23 cellular contexts compared by ENCODE assay signal in genomic region chr16:58019866-58020538, GRCh38. TPM values are rescaled to one million over a fixed set of nuclear protein-coding genes. Genes with fewer than 3 reads are reported as not detected.
A peak's percentile ranks its signal among the peaks of the same experiment; 100 is the strongest.
DNase-seq lines count a peak whose midpoint lies in the region; ATAC-seq and TF ChIP-seq lines count a peak whose summit lies in the region.
"Had no signal": no experiment of that assay in that cellular context is flagged by ENCODE, and none has a peak within 500 bp of the region (broad histone marks: within the 10 kb centered on the region; RNA-seq: fewer than 3 reads in every experiment).

No MANE protein-coding gene starts in this region.

- H3K4me3 ChIP-seq in DND-41 (ENCODE audit: low read depth in 1 of 2, low read length in 2 of 2) = no peak overlapping the region
- H3K4me3 ChIP-seq in esophagus muscularis mucosa = no peak overlapping the region
- H3K4me3 ChIP-seq: adrenal gland, body of pancreas, lower lobe of right lung, ovary, tibial nerve had no signal

- H3K79me2 ChIP-seq in DND-41 (ENCODE audit: insufficient read depth, low read length) = no peaks in the 10 kb centered on the region

- no peak overlapping the region for H3K4me3 Mint-ChIP-seq in activated naive CD4-positive, alpha-beta T cell treated with anti-CD3 and anti-CD28 coated beads, Interleukin-2, amount 50 U/mL, for 24 hours
- H3K4me3 Mint-ChIP-seq in activated T-helper 17 cell treated with anti-CD3 and anti-CD28 coated beads, Interleukin-2, amount 50 U/mL, for 72 hours = no peak overlapping the region
- H3K4me3 Mint-ChIP-seq in stimulated activated memory B cell treated with anti-CD40 and anti-IgM and Interleukin-4, amounts not matched to agents 10 μg/mL and 1 μg/mL and 100 μg/mL, for 72 hours = no peak overlapping the region
- H3K4me3 Mint-ChIP-seq: HFFc6, nephron had no signal

- TF ChIP-seq EP300 in esophagus muscularis mucosa (IDR thresholded peaks at IDR 0.05) = no peak

- peak overlapping the region; percentile 43 for H3K27ac Mint-ChIP-seq in activated naive CD4-positive, alpha-beta T cell treated with anti-CD3 and anti-CD28 coated beads, Interleukin-2, amount 50 U/mL, for 24 hours
- peak overlapping the region in 1 of 2 donors; percentile 40 for H3K27ac Mint-ChIP-seq in activated naive CD4-positive, alpha-beta T cell treated with anti-CD3 and anti-CD28 coated beads, Interleukin-2, amount 50 U/mL, for 72 hours
- H3K27ac Mint-ChIP-seq in activated T-helper 17 cell treated with anti-CD3 and anti-CD28 coated beads, Interleukin-2, amount 50 U/mL, for 72 hours = peak overlapping the region; percentile 70
- peak overlapping the region; percentile 1 for H3K27ac Mint-ChIP-seq in stimulated activated memory B cell treated with anti-CD40 and anti-IgM and Interleukin-4, amounts not matched to agents 10 μg/mL and 1 μg/mL and 100 μg/mL, for 72 hours
- H3K27ac Mint-ChIP-seq: HFFc6 had no signal

- no peak for TF ChIP-seq POLR2A in esophagus muscularis mucosa (IDR thresholded peaks at IDR 0.05; ENCODE audit: low read depth)

- H3K4me1 Mint-ChIP-seq in activated naive CD4-positive, alpha-beta T cell treated with anti-CD3 and anti-CD28 coated beads, Interleukin-2, amount 50 U/mL, for 24 hours = peaks cover 16% of the 10 kb centered on the region
- peaks cover 10% of the 10 kb centered on the region for H3K4me1 Mint-ChIP-seq in activated T-helper 17 cell treated with anti-CD3 and anti-CD28 coated beads, Interleukin-2, amount 50 U/mL, for 72 hours
- H3K4me1 Mint-ChIP-seq in stimulated activated memory B cell treated with anti-CD40 and anti-IgM and Interleukin-4, amounts not matched to agents 10 μg/mL and 1 μg/mL and 100 μg/mL, for 72 hours = peaks cover 13% of the 10 kb centered on the region

- TF ChIP-seq CTCF in DND-41 (IDR thresholded peaks at IDR 0.05; ENCODE audit: borderline replicate concordance, extremely low read depth, low read length, poor library complexity, severe bottlenecking) (no peak), esophagus muscularis mucosa (IDR thresholded peaks at IDR 0.05) (no peak)

- 84% methylated on average over 8 of the region's 8 CpGs for WGBS in esophagus muscularis mucosa

- no peaks in the 10 kb centered on the region for H3K27me3 ChIP-seq in DND-41 (ENCODE audit: insufficient read depth, low read length, poor library complexity)
- no peaks in the 10 kb centered on the region for H3K27me3 ChIP-seq in esophagus muscularis mucosa
- H3K27me3 ChIP-seq: adrenal gland, body of pancreas, ovary, tibial nerve had no signal

- H3K4me2 ChIP-seq in DND-41 (ENCODE audit: insufficient read depth, low read length) = no peak overlapping the region

- H3K4me1 ChIP-seq in DND-41 (ENCODE audit: insufficient read depth, low read length) (peaks cover 1% of the 10 kb centered on the region; the same call in 1 of the 2 replicates), esophagus muscularis mucosa (peaks cover 27 to 43% (median 38%) of the 10 kb centered on the region in 4 donors)

- H3K27me3 Mint-ChIP-seq in activated naive CD4-positive, alpha-beta T cell treated with anti-CD3 and anti-CD28 coated beads, Interleukin-2, amount 50 U/mL, for 24 hours = no peaks in the 10 kb centered on the region
- no peaks in the 10 kb centered on the region for H3K27me3 Mint-ChIP-seq in activated T-helper 17 cell treated with anti-CD3 and anti-CD28 coated beads, Interleukin-2, amount 50 U/mL, for 72 hours
- H3K27me3 Mint-ChIP-seq in stimulated activated memory B cell treated with anti-CD40 and anti-IgM and Interleukin-4, amounts not matched to agents 10 μg/mL and 1 μg/mL and 100 μg/mL, for 72 hours = no peaks in the 10 kb centered on the region

- H3K9me3 ChIP-seq in DND-41 (ENCODE audit: insufficient read depth, low read length, severe bottlenecking) (no peaks in the 10 kb centered on the region), esophagus muscularis mucosa (no peaks in the 10 kb centered on the region)
- H3K9me3 ChIP-seq: adrenal gland, body of pancreas, lower lobe of right lung, ovary, tibial nerve had no signal

- H3K9me3 Mint-ChIP-seq in activated naive CD4-positive, alpha-beta T cell treated with anti-CD3 and anti-CD28 coated beads, Interleukin-2, amount 50 U/mL, for 24 hours = no peaks in the 10 kb centered on the region
- no peaks in the 10 kb centered on the region for H3K9me3 Mint-ChIP-seq in activated naive CD4-positive, alpha-beta T cell treated with anti-CD3 and anti-CD28 coated beads, Interleukin-2, amount 50 U/mL, for 72 hours
- no peaks in the 10 kb centered on the region for H3K9me3 Mint-ChIP-seq in activated T-helper 17 cell treated with anti-CD3 and anti-CD28 coated beads, Interleukin-2, amount 50 U/mL, for 72 hours
- no peaks in the 10 kb centered on the region for H3K9me3 Mint-ChIP-seq in stimulated activated memory B cell treated with anti-CD40 and anti-IgM and Interleukin-4, amounts not matched to agents 10 μg/mL and 1 μg/mL and 100 μg/mL, for 72 hours
- H3K9me3 Mint-ChIP-seq: HFFc6, nephron had no signal

- peaks cover 12% of the 10 kb centered on the region for H3K36me3 ChIP-seq in DND-41 (ENCODE audit: insufficient read depth, low read length)
- H3K36me3 ChIP-seq in esophagus muscularis mucosa = peaks cover 18 to 42% (median 31%) of the 10 kb centered on the region in 4 donors
- H3K36me3 ChIP-seq: ovary had no signal

- H3K27ac ChIP-seq in DND-41 (ENCODE audit: low read length) = no peak overlapping the region
- no peak overlapping the region for H3K27ac ChIP-seq in esophagus muscularis mucosa (replicated peaks in 1 of 4)
- H3K27ac ChIP-seq: adrenal gland, body of pancreas, HL-60, lower lobe of right lung, ovary had no signal

- H4K20me1 ChIP-seq in DND-41 (ENCODE audit: insufficient read depth, low read length) = peaks cover 7% of the 10 kb centered on the region; the same call in 1 of the 2 replicates

- no peaks in the 10 kb centered on the region for H3K36me3 Mint-ChIP-seq in activated naive CD4-positive, alpha-beta T cell treated with anti-CD3 and anti-CD28 coated beads, Interleukin-2, amount 50 U/mL, for 24 hours
- no peaks in the 10 kb centered on the region for H3K36me3 Mint-ChIP-seq in activated naive CD4-positive, alpha-beta T cell treated with anti-CD3 and anti-CD28 coated beads, Interleukin-2, amount 50 U/mL, for 72 hours
- no peaks in the 10 kb centered on the region for H3K36me3 Mint-ChIP-seq in activated T-helper 17 cell treated with anti-CD3 and anti-CD28 coated beads, Interleukin-2, amount 50 U/mL, for 72 hours (ENCODE audit: low read depth)
- H3K36me3 Mint-ChIP-seq in stimulated activated memory B cell treated with anti-CD40 and anti-IgM and Interleukin-4, amounts not matched to agents 10 μg/mL and 1 μg/mL and 100 μg/mL, for 72 hours = peaks cover 6% of the 10 kb centered on the region

- ATAC-seq in activated naive CD4-positive, alpha-beta T cell treated with anti-CD3 and anti-CD28 coated beads, Interleukin-2, amount 50 U/mL, for 72 hours = no peak
- ATAC-seq in DND-41 (ENCODE audit: insufficient read depth, low read depth) = peak; percentile 34
- ATAC-seq in activated T-helper 17 cell treated with anti-CD3 and anti-CD28 coated beads, Interleukin-2, amount 50 U/mL, for 72 hours (replicated peaks) = no peak
- ATAC-seq in stimulated activated memory B cell treated with anti-CD40 and anti-IgM and Interleukin-4, amounts not matched to agents 10 μg/mL and 1 μg/mL and 100 μg/mL, for 72 hours = no peak
- ATAC-seq: body of pancreas, lower lobe of right lung had no signal

- intact Hi-C loops in esophagus muscularis mucosa (cut with DNase I) = loop anchor here (5.0 kb wide), 2 partner anchors 177 to 467 kb away; partner anchors contain the start of gene CSNK2A2

- DNase-seq in activated naive CD4-positive, alpha-beta T cell treated with anti-CD3 and anti-CD28 coated beads, Interleukin-2, amount 50 U/mL, for 72 hours (ENCODE audit: low spot score in 2 of 2) = no peak
- DNase-seq in DND-41 = no peak
- DNase-seq in NCI-H774 (lab: John Stamatoyannopoulos, UW) = no peak
- no peak for DNase-seq in esophagus muscularis mucosa (ENCODE audit: extremely low spot score)
- DNase-seq: NCI-H2081 treated with DMSO at 0.1 percent for 48 hours, NCI-H446 had no signal

- H3K9ac ChIP-seq in DND-41 (ENCODE audit: low read depth, low read length) = no peak overlapping the region

- H2AFZ ChIP-seq in DND-41 (ENCODE audit: low read depth, low read length) = no peak overlapping the region

RNA-seq across cellular contexts. Expression of gene MMP15, which starts 5.6 kb away (rescaled TPM):
- under 1 TPM; 0.07 to 0.76 TPM for total RNA-seq in activated naive CD4-positive, alpha-beta T cell treated with anti-CD3 and anti-CD28 coated beads, Interleukin-2, amount 50 U/mL, for 72 hours
- under 1 TPM; 0.19 to 0.29 TPM for total RNA-seq in activated T-helper 17 cell treated with anti-CD3 and anti-CD28 coated beads, Interleukin-2, amount 50 U/mL, for 72 hours
- 10 to 100 TPM in 2 of 4 donors, 1 to 10 TPM in 2; 3.8 to 16.3 (median 8.7) TPM for total RNA-seq in esophagus muscularis mucosa

RNA-seq across cellular contexts. Expression of gene USB1, which starts 18.8 kb away (rescaled TPM):
- total RNA-seq in activated naive CD4-positive, alpha-beta T cell treated with anti-CD3 and anti-CD28 coated beads, Interleukin-2, amount 50 U/mL, for 72 hours = 10 to 100 TPM; 39.8 to 50.6 TPM
- 10 to 100 TPM; 33.7 to 56.6 TPM for total RNA-seq in activated T-helper 17 cell treated with anti-CD3 and anti-CD28 coated beads, Interleukin-2, amount 50 U/mL, for 72 hours
- total RNA-seq in esophagus muscularis mucosa = 10 to 100 TPM; 31.5 to 51.1 (median 33.3) TPM

RNA-seq across cellular contexts. Expression of gene ZNF319, which starts 19.5 kb away (rescaled TPM):
- total RNA-seq in activated naive CD4-positive, alpha-beta T cell treated with anti-CD3 and anti-CD28 coated beads, Interleukin-2, amount 50 U/mL, for 72 hours = 1 to 10 TPM; 3.1 to 5.6 TPM
- 1 to 10 TPM; 3.9 to 5.5 TPM for total RNA-seq in activated T-helper 17 cell treated with anti-CD3 and anti-CD28 coated beads, Interleukin-2, amount 50 U/mL, for 72 hours
- total RNA-seq in esophagus muscularis mucosa = 10 to 100 TPM in 2 of 4 donors, 1 to 10 TPM in 2; 7.1 to 20.9 (median 12.8) TPM

RNA-seq across cellular contexts. Expression of gene CNGB1, which starts 49.1 kb away (rescaled TPM):
- total RNA-seq in activated naive CD4-positive, alpha-beta T cell treated with anti-CD3 and anti-CD28 coated beads, Interleukin-2, amount 50 U/mL, for 72 hours = under 1 TPM in 1 of 2 donors, not detected in 1; 0.51 TPM
- total RNA-seq in activated T-helper 17 cell treated with anti-CD3 and anti-CD28 coated beads, Interleukin-2, amount 50 U/mL, for 72 hours = not detected
- total RNA-seq in esophagus muscularis mucosa = under 1 TPM; under 0.01 to 0.97 (median 0.31) TPM
- total RNA-seq: body of pancreas; dermis microvascular lymphatic vessel endothelial cell; endothelial cell of umbilical vein; kidney epithelial cell; mononuclear cell; RPMI7951; T-helper 1 cell treated with Interleukin-12 subunit alpha and Interleukin-12 subunit beta and Interleukin-4 antibody, amounts not matched to agents 30 ng/mL and 1 ng/mL, for 36 hours; tibial nerve had no signal
